ENCODE assay signal across 1 cellular context in the genomic region with DNA sequence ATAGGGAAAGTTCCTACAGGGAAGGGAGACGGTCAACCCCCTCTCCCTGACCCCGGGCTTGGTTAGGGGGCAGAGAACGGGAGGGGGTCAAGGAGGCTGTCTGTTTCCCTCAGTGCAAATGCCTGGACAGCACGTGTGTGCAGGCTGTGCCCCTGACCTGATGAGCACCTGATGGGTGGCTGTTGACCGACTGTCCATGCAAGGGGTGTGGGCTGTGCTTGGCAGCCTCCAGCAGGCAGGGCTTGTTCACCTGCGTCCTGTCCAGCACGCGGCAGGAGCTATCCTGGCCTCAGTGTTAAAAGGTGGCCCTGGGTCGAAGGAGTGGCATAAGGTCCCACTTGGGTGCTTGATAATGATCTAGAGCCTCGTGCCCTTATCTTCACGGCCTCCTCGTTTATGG.
TF ChIP-seq lines count a peak whose summit lies in the region.

No MANE protein-coding gene starts in this region.

TF ChIP-seq in IMR-90, 13 proteins besides CTCF, POLR2A, EP300 and RAD21 (continued from another document):
- no peak for TF ChIP-seq MAZ (IDR thresholded peaks at IDR 0.05; ENCODE audit: borderline replicate concordance, low read depth, low read length)
- no peak for TF ChIP-seq CHD1 (IDR thresholded peaks at IDR 0.05; ENCODE audit: low read depth, low read length)
- no peak for TF ChIP-seq MXI1 (IDR thresholded peaks at IDR 0.05; ENCODE audit: borderline replicate concordance, low read depth, low read length)
- no peak for TF ChIP-seq CEBPB (IDR thresholded peaks at IDR 0.05; ENCODE audit: low read depth, low read length)
- TF ChIP-seq RFX5 (IDR thresholded peaks at IDR 0.05; ENCODE audit: low read depth, low read length): no peak
- TF ChIP-seq USF2 (IDR thresholded peaks at IDR 0.05; ENCODE audit: low read depth, low read length): no peak
- TF ChIP-seq FOS (IDR thresholded peaks at IDR 0.05; ENCODE audit: low read depth, low read length): no peak
- TF ChIP-seq SMC3 (IDR thresholded peaks at IDR 0.05; ENCODE audit: low read depth, low read length): no peak
- TF ChIP-seq MAFK (IDR thresholded peaks at IDR 0.05; ENCODE audit: low read depth, low read length): no peak
- TF ChIP-seq ELK1 (IDR thresholded peaks at IDR 0.05; ENCODE audit: borderline replicate concordance, low read depth, low read length): no peak
